Comparison of ENCODE assay signal across 1 cellular context in the genomic region with DNA sequence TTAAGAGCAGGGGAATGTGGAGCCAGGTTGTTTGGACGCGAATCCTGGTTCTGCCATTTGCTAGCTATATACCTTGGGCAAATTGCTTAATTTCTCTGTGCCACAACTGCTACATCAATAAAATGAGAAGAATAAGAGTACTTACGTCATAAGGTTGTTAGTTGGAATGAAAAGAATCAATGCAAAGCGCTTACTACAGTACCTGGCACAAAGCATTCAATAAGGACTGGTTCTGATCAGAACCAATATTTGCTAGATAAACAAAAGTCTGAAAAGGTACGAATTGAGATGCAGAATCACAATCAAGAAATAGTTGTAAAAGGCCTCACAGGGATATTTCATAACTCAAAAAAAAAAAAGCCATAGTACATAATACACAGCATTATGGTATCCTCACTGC.
TF ChIP-seq lines count a peak whose summit lies in the region.

No MANE protein-coding gene starts in this region.

TF ChIP-seq in HepG2, 621 proteins besides CTCF, POLR2A, EP300 and RAD21:
- TF ChIP-seq ZNF547 (CRISPR knock-in tag; IDR thresholded peaks at IDR 0.05) (no peak), ZNF567 (CRISPR knock-in tag; IDR thresholded peaks at IDR 0.05; ENCODE audit: borderline replicate concordance) (no peak)
